ENCODE assay signal across 15 cellular contexts in the genomic region with DNA sequence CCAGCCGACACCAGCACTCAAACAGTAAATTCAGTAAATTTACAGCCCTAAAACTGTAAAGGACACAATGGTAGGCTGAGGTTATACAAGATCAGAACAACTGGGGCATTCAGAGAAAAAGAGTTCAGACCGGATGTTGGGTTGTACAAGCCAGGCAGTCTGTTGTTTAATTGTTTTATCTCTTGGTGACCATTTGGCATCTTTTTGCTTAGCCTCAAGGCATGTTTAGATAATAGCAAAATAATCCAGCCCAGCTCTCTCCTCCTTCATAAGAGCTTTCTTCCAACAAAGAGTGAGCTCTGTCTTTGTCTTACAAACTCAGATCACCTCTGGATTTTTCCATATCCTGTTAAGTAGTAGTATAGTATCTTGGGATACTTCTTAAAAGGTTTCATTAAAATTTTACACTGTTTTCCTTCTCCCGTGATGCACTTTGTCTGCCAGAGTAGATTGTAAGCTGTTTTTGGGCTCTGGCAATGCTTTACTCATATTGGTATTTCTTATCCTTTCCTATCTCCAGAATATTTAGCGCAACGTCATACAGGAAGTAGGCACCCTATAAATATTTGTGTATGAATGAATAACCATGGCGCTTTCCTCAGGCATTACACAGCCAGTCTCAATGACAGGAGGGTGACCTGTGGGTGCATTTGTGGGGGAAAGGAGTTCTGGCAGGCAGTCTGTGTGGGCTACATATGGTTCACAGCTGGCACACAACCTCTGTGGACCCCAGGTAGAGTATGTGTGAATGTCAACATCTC. TPM values are rescaled to one million over a fixed set of nuclear protein-coding genes. Genes with fewer than 3 reads are reported as not detected.
DNase-seq lines count a peak whose midpoint lies in the region; ATAC-seq, FAIRE-seq and TF ChIP-seq lines count a peak whose summit lies in the region.
"Had no signal": no experiment of that assay in that cellular context is flagged by ENCODE, and none has a peak within 500 bp of the region (broad histone marks: within the 10 kb centered on the region; RNA-seq: fewer than 3 reads in every experiment).

No MANE protein-coding gene starts in this region.

- DNase-seq in HepG2 (ENCODE audit: low spot score) (no peak), right lobe of liver (no peak), PC-3 (peak; percentile 60), endothelial cell of umbilical vein (ENCODE audit: low read depth, low spot score) (peak; percentile 30), amygdala (lab: John Stamatoyannopoulos, UW) (no peak), omental fat pad (ENCODE audit: low spot score) (no peak)
- DNase-seq: activated gamma-delta T cell, DMS 273 treated with DMSO at 0.1 percent for 48 hours, NCI-H1436, NCI-H524 treated with DMSO at 0.1 percent for 48 hours, Right ventricle myocardium superior, substantia nigra had no signal

- no peaks in the 10 kb centered on the region for H3K9me2 ChIP-seq in PC-3 (replicated peaks; ENCODE audit: low read length)

- intact Hi-C loops in HepG2 (cut with micrococcal nuclease; ENCODE audit: unreplicated experiment) (loop anchor here (2.0 kb wide), 1 partner anchor 28 kb away; no protein-coding TSS in a partner anchor), right lobe of liver (cut with DNase I) (no loop called here), PC-3 (cut with micrococcal nuclease) (no loop called here), endothelial cell of umbilical vein (cut with micrococcal nuclease) (loop anchor here (1.0 to 5.0 kb wide), 2 partner anchors 9 to 40 kb away; no protein-coding TSS in a partner anchor)

- no peak for ATAC-seq in HepG2
- ATAC-seq in right lobe of liver, result no peak
- ATAC-seq in PC-3, result peak; percentile 66
- no peak for ATAC-seq in GM21619 (IDR thresholded peaks at IDR 0.05; ENCODE audit: unreplicated experiment)
- ATAC-seq in HG02885 (IDR thresholded peaks at IDR 0.05; ENCODE audit: poor library complexity, unreplicated experiment), result no peak
- no peak for ATAC-seq in omental fat pad (ENCODE audit: low FRiP score)

- POLR2A ChIA-PET in HepG2 (lab: Yijun Ruan, JAX), result interaction anchor here (1.8 kb wide), 1 partner anchor 14 kb away, joined by 9 read pairs; no protein-coding TSS in a partner anchor
- POLR2A ChIA-PET in PC-3 (lab: Charles Lee; ENCODE audit: unreplicated experiment), result no interaction called here
- POLR2A ChIA-PET in endothelial cell of umbilical vein (lab: Charles Lee), result no interaction called here

- H3K79me2 ChIP-seq in HepG2 (ENCODE audit: insufficient read depth, low read length), result no peaks in the 10 kb centered on the region
- no peaks in the 10 kb centered on the region for H3K79me2 ChIP-seq in PC-3 (ENCODE audit: low read length)
- no peaks in the 10 kb centered on the region for H3K79me2 ChIP-seq in endothelial cell of umbilical vein (ENCODE audit: control insufficient read depth, insufficient read depth, low read length)

- H3K9me3 ChIP-seq in HepG2 (ENCODE audit: low read length) (no peaks in the 10 kb centered on the region), right lobe of liver (no peaks in the 10 kb centered on the region), PC-3 (ENCODE audit: low read length) (no peaks in the 10 kb centered on the region), endothelial cell of umbilical vein (replicated peaks; ENCODE audit: control insufficient read depth, insufficient read depth, low read length) (no peaks in the 10 kb centered on the region)
- H3K9me3 ChIP-seq: prostate gland had no signal

- H3K36me3 ChIP-seq in HepG2 (replicated peaks in 1 of 2; ENCODE audit: control insufficient read depth in 1 of 2, insufficient read depth in 2 of 2, low read length in 2 of 2) (no peaks in the 10 kb centered on the region), right lobe of liver (no peaks in the 10 kb centered on the region), PC-3 (ENCODE audit: low read depth, low read length) (no peaks in the 10 kb centered on the region), endothelial cell of umbilical vein (ENCODE audit: control insufficient read depth in 2 of 2, extremely low read depth in 1 of 2, insufficient read depth in 2 of 2, low read length in 2 of 2) (no peaks in the 10 kb centered on the region)
- H3K36me3 ChIP-seq: prostate gland had no signal

- H3F3A ChIP-seq in PC-3 (ENCODE audit: low read length, unreplicated experiment), result no peaks in the 10 kb centered on the region

- dilution Hi-C loops in endothelial cell of umbilical vein (cut with MboI; ENCODE audit: extremely low pct_ligation_motif_present, low sequenced_read_pairs), result no loop called here

- H4K20me1 ChIP-seq in HepG2 (ENCODE audit: insufficient read depth, low read length) (no peaks in the 10 kb centered on the region), PC-3 (ENCODE audit: low read length) (no peaks in the 10 kb centered on the region), endothelial cell of umbilical vein (replicated peaks; ENCODE audit: control insufficient read depth, extremely low read depth, insufficient read depth, low read length) (no peaks in the 10 kb centered on the region)

- no peak overlapping the region for H3K27ac ChIP-seq in HepG2 (ENCODE audit: extremely low read length, insufficient read depth, low read length)
- no peak overlapping the region for H3K27ac ChIP-seq in right lobe of liver
- no peak overlapping the region for H3K27ac ChIP-seq in PC-3 (ENCODE audit: low read length)
- peak overlapping the region; percentile 84 for H3K27ac ChIP-seq in endothelial cell of umbilical vein (ENCODE audit: insufficient read depth, low read depth, low read length)
- H3K27ac ChIP-seq: prostate gland had no signal

- CTCF ChIA-PET in HepG2 (lab: Yijun Ruan, JAX; ENCODE audit: low intra/inter-chr PET ratio, low total read pairs) (interaction anchor here (0.7 kb wide), 1 partner anchor 52 kb away, joined by 3 read pairs; no protein-coding TSS in a partner anchor), PC-3 (lab: Charles Lee) (no interaction called here), endothelial cell of umbilical vein (lab: Charles Lee) (interaction anchor here (0.6 to 1.4 kb wide), 6 partner anchors 9 to 205 kb away, joined by 3 to 5 read pairs (median 3); no protein-coding TSS in a partner anchor)

- TF ChIP-seq RAD21 in HepG2 (CRISPR knock-in tag; IDR thresholded peaks at IDR 0.05), result no peak

- no peak overlapping the region for H3K9ac ChIP-seq in HepG2 (ENCODE audit: insufficient read depth, low read depth, low read length)
- H3K9ac ChIP-seq in PC-3 (ENCODE audit: low read length), result no peak overlapping the region
- H3K9ac ChIP-seq in endothelial cell of umbilical vein (replicated peaks; ENCODE audit: extremely low read depth, insufficient read depth, low read length), result peak overlapping the region; percentile 26

- H3K27me3 ChIP-seq in HepG2 (ENCODE audit: control insufficient read depth in 1 of 2, insufficient read depth in 2 of 2, low read length in 2 of 2) (no peaks in the 10 kb centered on the region), right lobe of liver (no peaks in the 10 kb centered on the region), PC-3 (ENCODE audit: low read length) (no peaks in the 10 kb centered on the region), endothelial cell of umbilical vein (ENCODE audit: control insufficient read depth in 2 of 2, insufficient read depth in 2 of 2, low read length in 2 of 2) (no peaks in the 10 kb centered on the region)

- H2AFZ ChIP-seq in HepG2 (ENCODE audit: low read length) (no peak overlapping the region), PC-3 (ENCODE audit: low read length) (peak overlapping the region; percentile 37), endothelial cell of umbilical vein (ENCODE audit: low read depth, low read length) (peak overlapping the region; percentile 39)

- H3K4me1 ChIP-seq in HepG2 (ENCODE audit: insufficient read depth, low read length) (peaks cover 39% of the 10 kb centered on the region), right lobe of liver (peaks cover 0 to 10% (median 0%) of the 10 kb centered on the region in 4 donors), PC-3 (ENCODE audit: insufficient read depth, low read length) (peaks cover 26% of the 10 kb centered on the region), endothelial cell of umbilical vein (ENCODE audit: control insufficient read depth, extremely low read depth, insufficient read depth, low read length) (peaks cover 33% of the 10 kb centered on the region)
- H3K4me1 ChIP-seq: prostate gland had no signal

- no peak for FAIRE-seq in HepG2 (lab: Jason Lieb, UNC)
- peak; percentile 50 for FAIRE-seq in endothelial cell of umbilical vein (lab: Jason Lieb, UNC)

- H3K4me2 ChIP-seq in HepG2 (ENCODE audit: low read depth, low read length), result no peak overlapping the region
- H3K4me2 ChIP-seq in PC-3 (ENCODE audit: low read length), result peak overlapping the region; percentile 46
- peak overlapping the region; percentile 51 for H3K4me2 ChIP-seq in endothelial cell of umbilical vein (ENCODE audit: insufficient read depth, low read length)

- TF ChIP-seq POLR2A in HepG2 (IDR thresholded peaks at IDR 0.05; ENCODE audit: insufficient read depth in 1 of 2, low read depth in 2 of 2, low read length in 2 of 2) (no peak), right lobe of liver (IDR thresholded peaks at IDR 0.05) (no peak), endothelial cell of umbilical vein (IDR thresholded peaks at IDR 0.05; ENCODE audit: low read depth, low read length) (no peak)

- BruUV-seq in HepG2 (replicated peaks; lab: Mats Ljungman, UMichigan) (no TSS peak), PC-3 (replicated peaks; lab: Mats Ljungman, UMichigan) (no TSS peak), endothelial cell of umbilical vein (replicated peaks; lab: Mats Ljungman, UMichigan) (TSS peak; percentile 60)

- WGBS in HepG2 (ENCODE audit: low lambda C conversion rate), result 66% methylated on average over 6 of the region's 6 CpGs
- 66% methylated on average over 6 of the region's 6 CpGs for WGBS in right lobe of liver (ENCODE audit: insufficient coverage, low coverage, low lambda C conversion rate, missing lambda C conversion rate)

- H3K9me1 ChIP-seq in endothelial cell of umbilical vein (replicated peaks; ENCODE audit: control insufficient read depth, extremely low read depth, insufficient read depth, low read length), result no peaks in the 10 kb centered on the region

- in situ Hi-C loops in HepG2 (cut with HindIII; ENCODE audit: extremely low pct_ligation_motif_present, low pct_unique_long_range_greater_than_20kb), result no loop called here

- TF ChIP-seq EP300 in HepG2 (IDR thresholded peaks at IDR 0.05; ENCODE audit: low read depth in 2 of 2, low read length in 2 of 2) (no peak), HepG2 (CRISPR knock-in tag; IDR thresholded peaks at IDR 0.05; ENCODE audit: borderline replicate concordance) (no peak)

- H3K4me3 ChIP-seq in HepG2 (replicated peaks in 1 of 3; ENCODE audit: insufficient read depth in 1 of 3, low read depth in 2 of 3, low read length in 3 of 3) (no peak overlapping the region), right lobe of liver (no peak overlapping the region), PC-3 (ENCODE audit: low read length) (no peak overlapping the region), endothelial cell of umbilical vein (replicated peaks in 1 of 3; ENCODE audit: insufficient read depth in 1 of 3, low read depth in 1 of 3, low read length in 3 of 3) (no peak overlapping the region)
- H3K4me3 ChIP-seq: prostate gland had no signal

- TF ChIP-seq CTCF in HepG2 (CRISPR knock-in tag; IDR thresholded peaks at IDR 0.05), result no peak
- TF ChIP-seq CTCF in right lobe of liver (IDR thresholded peaks at IDR 0.05), result no peak
- no peak for TF ChIP-seq CTCF in PC-3 (conservative IDR thresholded peaks at IDR 0.05; ENCODE audit: low read depth, low read length)
- TF ChIP-seq CTCF in endothelial cell of umbilical vein (IDR thresholded peaks at IDR 0.05; ENCODE audit: extremely low read depth in 1 of 2, insufficient read depth in 1 of 2, low read depth in 1 of 2, low read length in 2 of 2), result no peak
- TF ChIP-seq CTCF in omental fat pad (IDR thresholded peaks at IDR 0.05), result no peak

RNA-seq across cellular contexts. Expression of a gene that starts 35.7 kb away (rescaled TPM):
- total RNA-seq in HepG2 (2016; rRNA removed; fragmentation: Illumina TruSeq; extraction: Trizol), result 40.5 and 49.1 TPM in 2 replicates
- total RNA-seq in HepG2 (2016; cell fraction: cytosol; rRNA removed; fragmentation: Illumina TruSeq; extraction: Trizol; ENCODE audit: low read depth), result 4.0 and 4.7 TPM in 2 replicates
- total RNA-seq in HepG2 (2016; cell fraction: insoluble cytoplasmic fraction; rRNA removed; fragmentation: Illumina TruSeq; extraction: Trizol), result 36.8 and 47.0 TPM in 2 replicates
- total RNA-seq in HepG2 (2016; cell fraction: membrane; rRNA removed; fragmentation: Illumina TruSeq; extraction: Trizol), result 24.9 and 25.7 TPM in 2 replicates
- total RNA-seq in HepG2 (2016; cell fraction: nucleus; rRNA removed; fragmentation: Illumina TruSeq; extraction: Trizol), result 50.0 and 60.1 TPM in 2 replicates
- 68.2 and 72.5 TPM in 2 replicates for polyA plus RNA-seq in HepG2 (2011; rRNA removed)
- 51.1 and 62.3 TPM in 2 replicates for polyA plus RNA-seq in HepG2 (2011; cell fraction: cytosol; rRNA removed)
- polyA plus RNA-seq in HepG2 (2011; cell fraction: nucleus; rRNA removed), result 100.0 and 109 TPM in 2 replicates
- 42.0 and 55.5 TPM in 2 replicates for polyA plus RNA-seq in HepG2 (2012)
- polyA plus RNA-seq in HepG2 (2016; cell fraction: cytosol; fragmentation: Illumina TruSeq; extraction: Trizol; ENCODE audit: low read depth), result 2.3 and 2.5 TPM in 2 replicates
- polyA plus RNA-seq in HepG2 (2016; cell fraction: insoluble cytoplasmic fraction; fragmentation: Illumina TruSeq; extraction: Trizol; ENCODE audit: low read depth), result 27.8 and 31.3 TPM in 2 replicates
- 11.1 and 12.4 TPM in 2 replicates for polyA plus RNA-seq in HepG2 (2016; cell fraction: membrane; fragmentation: Illumina TruSeq; extraction: Trizol; ENCODE audit: low read depth)
- polyA plus RNA-seq in HepG2 (2016; cell fraction: nucleus; fragmentation: Illumina TruSeq; extraction: Trizol; ENCODE audit: insufficient read depth, low read depth), result 72.8 and 73.2 TPM in 2 replicates
- 21.3 and 119 TPM in 2 replicates for polyA minus RNA-seq in HepG2 (2011; rRNA and poly(A)+ RNA removed; ENCODE audit: low replicate concordance)
- 67.1 and 80.2 TPM in 2 replicates for polyA minus RNA-seq in HepG2 (2011; cell fraction: cytosol; rRNA and poly(A)+ RNA removed)
- 60.0 and 64.5 TPM in 2 replicates for polyA minus RNA-seq in HepG2 (2011; cell fraction: nucleus; rRNA and poly(A)+ RNA removed)
- 10 to 100 TPM; 16.1 to 24.8 (median 17.8) TPM for total RNA-seq in right lobe of liver
- total RNA-seq in PC-3 (2014; rRNA removed), result 17.7 and 19.6 TPM in 2 replicates
- total RNA-seq in endothelial cell of umbilical vein, result 85.9 and 98.6 TPM in 2 replicates
- 79.5 and 85.7 TPM in 2 replicates for polyA plus RNA-seq in endothelial cell of umbilical vein
- 79.3 and 81.1 TPM in 2 replicates for polyA plus RNA-seq in endothelial cell of umbilical vein (2011; cell fraction: cytosol; rRNA removed)
- 129 and 133 TPM in 2 replicates for polyA plus RNA-seq in endothelial cell of umbilical vein (2011; cell fraction: nucleus; rRNA removed)
- polyA plus RNA-seq in endothelial cell of umbilical vein (2012), result 35.6 and 64.2 TPM in 2 replicates
- 123 and 155 TPM in 2 replicates for polyA minus RNA-seq in endothelial cell of umbilical vein
- polyA minus RNA-seq in endothelial cell of umbilical vein (2011; cell fraction: cytosol; rRNA and poly(A)+ RNA removed), result 11.6 TPM
- 51.9 and 71.3 TPM in 2 replicates for polyA minus RNA-seq in endothelial cell of umbilical vein (2011; cell fraction: nucleus; rRNA and poly(A)+ RNA removed)
- total RNA-seq in omental fat pad, result 10 to 100 TPM; 17.8 to 29.8 (median 26.3) TPM

RNA-seq across cellular contexts. Expression of a gene that starts 58.4 kb away (rescaled TPM):
- total RNA-seq in HepG2 (2016; rRNA removed; fragmentation: Illumina TruSeq; extraction: Trizol), result 73.7 and 78.0 TPM in 2 replicates
- total RNA-seq in HepG2 (2016; cell fraction: cytosol; rRNA removed; fragmentation: Illumina TruSeq; extraction: Trizol; ENCODE audit: low read depth), result 23.2 and 27.5 TPM in 2 replicates
- total RNA-seq in HepG2 (2016; cell fraction: insoluble cytoplasmic fraction; rRNA removed; fragmentation: Illumina TruSeq; extraction: Trizol), result 70.9 and 77.3 TPM in 2 replicates
- total RNA-seq in HepG2 (2016; cell fraction: membrane; rRNA removed; fragmentation: Illumina TruSeq; extraction: Trizol), result 39.5 and 43.5 TPM in 2 replicates
- total RNA-seq in HepG2 (2016; cell fraction: nucleus; rRNA removed; fragmentation: Illumina TruSeq; extraction: Trizol), result 44.6 and 52.8 TPM in 2 replicates
- 18.2 and 24.6 TPM in 2 replicates for polyA plus RNA-seq in HepG2 (2011; rRNA removed)
- 19.6 and 31.0 TPM in 2 replicates for polyA plus RNA-seq in HepG2 (2011; cell fraction: cytosol; rRNA removed)
- 7.1 and 9.9 TPM in 2 replicates for polyA plus RNA-seq in HepG2 (2011; cell fraction: nucleus; rRNA removed)
- polyA plus RNA-seq in HepG2 (2012), result 18.4 and 26.2 TPM in 2 replicates
- 23.3 and 32.1 TPM in 2 replicates for polyA plus RNA-seq in HepG2 (2016; cell fraction: cytosol; fragmentation: Illumina TruSeq; extraction: Trizol; ENCODE audit: low read depth)
- 85.0 and 85.6 TPM in 2 replicates for polyA plus RNA-seq in HepG2 (2016; cell fraction: insoluble cytoplasmic fraction; fragmentation: Illumina TruSeq; extraction: Trizol; ENCODE audit: low read depth)
- polyA plus RNA-seq in HepG2 (2016; cell fraction: membrane; fragmentation: Illumina TruSeq; extraction: Trizol; ENCODE audit: low read depth), result 39.5 and 42.3 TPM in 2 replicates
- 84.3 and 97.3 TPM in 2 replicates for polyA plus RNA-seq in HepG2 (2016; cell fraction: nucleus; fragmentation: Illumina TruSeq; extraction: Trizol; ENCODE audit: insufficient read depth, low read depth)
- 4.1 and 10.8 TPM in 2 replicates for polyA minus RNA-seq in HepG2 (2011; rRNA and poly(A)+ RNA removed; ENCODE audit: low replicate concordance)
- 4.7 and 5.7 TPM in 2 replicates for polyA minus RNA-seq in HepG2 (2011; cell fraction: cytosol; rRNA and poly(A)+ RNA removed)
- polyA minus RNA-seq in HepG2 (2011; cell fraction: nucleus; rRNA and poly(A)+ RNA removed), result 3.7 and 4.6 TPM in 2 replicates
- total RNA-seq in right lobe of liver, result 10 to 100 TPM; 20.7 to 41.2 (median 33.3) TPM
- total RNA-seq in PC-3 (2014; rRNA removed), result 54.7 and 65.4 TPM in 2 replicates
- 19.5 and 22.5 TPM in 2 replicates for total RNA-seq in endothelial cell of umbilical vein
- polyA plus RNA-seq in endothelial cell of umbilical vein, result 21.3 and 33.7 TPM in 2 replicates
- polyA plus RNA-seq in endothelial cell of umbilical vein (2011; cell fraction: cytosol; rRNA removed), result 23.2 and 24.5 TPM in 2 replicates
- polyA plus RNA-seq in endothelial cell of umbilical vein (2011; cell fraction: nucleus; rRNA removed), result 9.4 and 14.3 TPM in 2 replicates
- polyA plus RNA-seq in endothelial cell of umbilical vein (2012), result 21.9 and 31.7 TPM in 2 replicates
- 5.6 and 6.8 TPM in 2 replicates for polyA minus RNA-seq in endothelial cell of umbilical vein
- 10.4 TPM for polyA minus RNA-seq in endothelial cell of umbilical vein (2011; cell fraction: cytosol; rRNA and poly(A)+ RNA removed)
- 1.5 and 2.2 TPM in 2 replicates for polyA minus RNA-seq in endothelial cell of umbilical vein (2011; cell fraction: nucleus; rRNA and poly(A)+ RNA removed)
- total RNA-seq in omental fat pad, result 10 to 100 TPM; 22.3 to 46.6 (median 26.7) TPM

Comparison
In these comparisons a context has a peak if more than half of its experiments do, and no peak if none do; other contexts are left out.
1. intact Hi-C loops: an anchor here in HepG2 (2.0 kb wide) and endothelial cell of umbilical vein (1.0 to 5.0 kb wide); none called in right lobe of liver and PC-3.
2. DNase-seq: peak in PC-3 (single experiment) and endothelial cell of umbilical vein (single experiment); none in HepG2 (single experiment), right lobe of liver (0 of 3), amygdala (0 of 56) and omental fat pad (single experiment).